Comparison of ENCODE assay signal across 8 cellular contexts in the genomic region with DNA sequence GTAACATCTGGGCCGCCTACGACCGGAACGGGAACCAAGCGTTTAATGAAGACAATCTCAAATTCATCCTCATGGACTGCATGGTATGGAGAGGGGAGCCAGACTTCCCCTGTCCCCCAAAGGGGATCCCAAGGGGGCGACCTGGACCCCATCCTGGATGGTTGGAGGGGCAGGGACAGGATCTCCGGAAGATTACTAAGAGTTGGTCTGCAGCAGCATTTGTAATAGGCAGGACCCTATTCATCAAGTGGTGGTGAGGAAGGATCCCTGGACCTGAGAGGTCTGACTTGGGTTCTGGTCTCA. TPM values are rescaled to one million over a fixed set of nuclear protein-coding genes. Genes with fewer than 3 reads are reported as not detected.
A peak's percentile ranks its signal among the peaks of the same experiment; 100 is the strongest.
DNase-seq lines count a peak whose midpoint lies in the region; ATAC-seq, FAIRE-seq and TF ChIP-seq lines count a peak whose summit lies in the region.

No MANE protein-coding gene starts in this region.

- H3K36me3 Mint-ChIP-seq in CD4-positive, alpha-beta T cell (ENCODE audit: low read depth): peaks cover 19% of the 10 kb centered on the region

- no peak for TF ChIP-seq CTCF in CD4-positive, alpha-beta T cell (IDR thresholded peaks at IDR 0.05)
- TF ChIP-seq CTCF in OCI-LY7 (conservative IDR thresholded peaks at IDR 0.05; ENCODE audit: low read length) (no peak), endothelial cell of umbilical vein (IDR thresholded peaks at IDR 0.05; ENCODE audit: extremely low read depth in 1 of 2, insufficient read depth in 1 of 2, low read depth in 1 of 2, low read length in 2 of 2) (no peak), osteoblast (IDR thresholded peaks at IDR 0.05; ENCODE audit: extremely low read depth, low read depth, low read length) (no peak)

- H3K79me2 ChIP-seq in OCI-LY7 (ENCODE audit: insufficient read depth, low read depth, low read length) (peaks cover 21% of the 10 kb centered on the region; the same call in 1 of the 2 replicates), endothelial cell of umbilical vein (ENCODE audit: control insufficient read depth, insufficient read depth, low read length) (peaks cover 19% of the 10 kb centered on the region), osteoblast (ENCODE audit: insufficient read depth, low read length) (peaks cover 33% of the 10 kb centered on the region)

- BruUV-seq in OCI-LY7 (replicated peaks; lab: Mats Ljungman, UMichigan) (no TSS peak), endothelial cell of umbilical vein (replicated peaks; lab: Mats Ljungman, UMichigan) (no TSS peak)

- ATAC-seq in CD4-positive, alpha-beta T cell (ENCODE audit: poor library complexity): no peak
- ATAC-seq in HG03025 (IDR thresholded peaks at IDR 0.05; ENCODE audit: low FRiP score, unreplicated experiment): no peak

- no peaks in the 10 kb centered on the region for H3K9me3 ChIP-seq in CD4-positive, alpha-beta T cell (ENCODE audit: control insufficient read depth, low read length)
- H3K9me3 ChIP-seq in OCI-LY7 (ENCODE audit: low read length) (no peaks in the 10 kb centered on the region), endothelial cell of umbilical vein (replicated peaks; ENCODE audit: control insufficient read depth, insufficient read depth, low read length) (no peaks in the 10 kb centered on the region), osteoblast (ENCODE audit: low read depth, low read length) (no peaks in the 10 kb centered on the region)

- dilution Hi-C loops in endothelial cell of umbilical vein (cut with MboI; ENCODE audit: extremely low pct_ligation_motif_present, low sequenced_read_pairs): no loop called here

- H4K20me1 ChIP-seq in OCI-LY7 (ENCODE audit: insufficient read depth, low read length) (no peaks in the 10 kb centered on the region), endothelial cell of umbilical vein (replicated peaks; ENCODE audit: control insufficient read depth, extremely low read depth, insufficient read depth, low read length) (no peaks in the 10 kb centered on the region), osteoblast (ENCODE audit: insufficient read depth, low read length) (peaks cover 10% of the 10 kb centered on the region)

- H3K4me2 ChIP-seq in OCI-LY7 (ENCODE audit: low read length): peak overlapping the region; percentile 95
- H3K4me2 ChIP-seq in endothelial cell of umbilical vein (ENCODE audit: insufficient read depth, low read length): peak overlapping the region; percentile 75
- peak overlapping the region; percentile 97 for H3K4me2 ChIP-seq in osteoblast (ENCODE audit: insufficient read depth, low read length)

- H3K27ac ChIP-seq in CD4-positive, alpha-beta T cell (ENCODE audit: low read depth, low read length): peak overlapping the region; percentile 82
- no peak overlapping the region for H3K27ac ChIP-seq in OCI-LY7 (ENCODE audit: low read depth, low read length, poor library complexity, severe bottlenecking)
- no peak overlapping the region for H3K27ac ChIP-seq in endothelial cell of umbilical vein (ENCODE audit: insufficient read depth, low read depth, low read length)
- H3K27ac ChIP-seq in osteoblast (ENCODE audit: low read depth, low read length): peak overlapping the region; percentile 75

- peak overlapping the region; percentile 89 for H3K27ac Mint-ChIP-seq in CD4-positive, alpha-beta T cell

- no peaks in the 10 kb centered on the region for H3K9me1 ChIP-seq in endothelial cell of umbilical vein (replicated peaks; ENCODE audit: control insufficient read depth, extremely low read depth, insufficient read depth, low read length)

- H3K9me3 Mint-ChIP-seq in CD4-positive, alpha-beta T cell: no peaks in the 10 kb centered on the region

- TF ChIP-seq POLR2A in endothelial cell of umbilical vein (IDR thresholded peaks at IDR 0.05; ENCODE audit: low read depth, low read length): no peak

- CTCF ChIA-PET in CD4-positive, alpha-beta T cell (lab: Charles Lee): interaction anchor here (1.0 kb wide), 1 partner anchor 11 kb away, joined by 3 read pairs; no protein-coding TSS in a partner anchor
- CTCF ChIA-PET in OCI-LY7 (lab: Charles Lee; ENCODE audit: unreplicated experiment): no interaction called here
- CTCF ChIA-PET in endothelial cell of umbilical vein (lab: Charles Lee): no interaction called here

- H2AFZ ChIP-seq in OCI-LY7 (ENCODE audit: low read length) (peak overlapping the region; percentile 59; the same call in 1 of the 2 replicates), endothelial cell of umbilical vein (ENCODE audit: low read depth, low read length) (peak overlapping the region; percentile 80), osteoblast (ENCODE audit: low read length) (peak overlapping the region; percentile 98)

- peak overlapping the region; percentile 81 for H3K4me3 ChIP-seq in OCI-LY7 (ENCODE audit: low read depth, low read length, poor library complexity, severe bottlenecking)
- peak overlapping the region; percentile 57 to 78 (median 74) for H3K4me3 ChIP-seq in endothelial cell of umbilical vein (replicated peaks in 1 of 3; ENCODE audit: insufficient read depth in 1 of 3, low read depth in 1 of 3, low read length in 3 of 3)
- H3K4me3 ChIP-seq in osteoblast (ENCODE audit: insufficient read depth, low read length): peak overlapping the region; percentile 99

- DNase-seq in CD4-positive, alpha-beta T cell: no peak
- no peak for DNase-seq in OCI-LY7 (ENCODE audit: low spot score)
- DNase-seq in endothelial cell of umbilical vein (ENCODE audit: low read depth, low spot score): no peak
- DNase-seq in osteoblast (ENCODE audit: insufficient read length, low spot score, missing footprints): no peak
- DNase-seq in ecto neural progenitor cell (ENCODE audit: low spot score): no peak
- DNase-seq in activated effector memory CD4-positive, alpha-beta T cell treated with Interleukin-2 at 50 U/mL for 16 hours: no peak
- no peak for DNase-seq in NCI-H2171 treated with DMSO at 0.1 percent for 48 hours (lab: John Stamatoyannopoulos, UW)

- H3K36me3 ChIP-seq in OCI-LY7 (ENCODE audit: insufficient read depth, low read length) (peaks cover 5% of the 10 kb centered on the region; the same call in 1 of the 2 replicates), endothelial cell of umbilical vein (ENCODE audit: control insufficient read depth in 2 of 2, extremely low read depth in 1 of 2, insufficient read depth in 2 of 2, low read length in 2 of 2) (peaks cover 0 to under 1% of the 10 kb centered on the region in 2 experiments), osteoblast (ENCODE audit: insufficient read depth, low read length) (peaks cover 15% of the 10 kb centered on the region)

- H3K27me3 Mint-ChIP-seq in CD4-positive, alpha-beta T cell: no peaks in the 10 kb centered on the region

- H3K4me1 ChIP-seq in OCI-LY7 (ENCODE audit: insufficient read depth, low read length, poor library complexity, severe bottlenecking) (peaks cover 21% of the 10 kb centered on the region), endothelial cell of umbilical vein (ENCODE audit: control insufficient read depth, extremely low read depth, insufficient read depth, low read length) (peaks cover 15% of the 10 kb centered on the region), osteoblast (ENCODE audit: insufficient read depth, low read length) (peaks cover 19% of the 10 kb centered on the region)

- H3K4me3 Mint-ChIP-seq in CD4-positive, alpha-beta T cell: peak overlapping the region; percentile 94

- peak overlapping the region; percentile 57 for H3K9ac ChIP-seq in endothelial cell of umbilical vein (replicated peaks; ENCODE audit: extremely low read depth, insufficient read depth, low read length)

- no peak for FAIRE-seq in endothelial cell of umbilical vein (lab: Jason Lieb, UNC)

- no peaks in the 10 kb centered on the region for H3K27me3 ChIP-seq in CD4-positive, alpha-beta T cell (ENCODE audit: control insufficient read depth, insufficient read depth, low read length)
- no peaks in the 10 kb centered on the region for H3K27me3 ChIP-seq in endothelial cell of umbilical vein (ENCODE audit: control insufficient read depth in 2 of 2, insufficient read depth in 2 of 2, low read length in 2 of 2)
- no peaks in the 10 kb centered on the region for H3K27me3 ChIP-seq in osteoblast (ENCODE audit: insufficient read depth, low read length)

- intact Hi-C loops in CD4-positive, alpha-beta T cell (cut with DNase I, micrococcal nuclease): loop anchor here (2.0 to 10.0 kb wide), 3 partner anchors 34 to 780 kb away; a partner anchor contains a TSS
- intact Hi-C loops in OCI-LY7 (cut with micrococcal nuclease; ENCODE audit: unreplicated experiment) (loop anchor here (2.0 kb wide), 2 partner anchors 34 to 120 kb away; a partner anchor contains a TSS), endothelial cell of umbilical vein (cut with micrococcal nuclease) (no loop called here)

- H3K4me1 Mint-ChIP-seq in CD4-positive, alpha-beta T cell (ENCODE audit: low read depth): peaks cover 40% of the 10 kb centered on the region

- POLR2A ChIA-PET in CD4-positive, alpha-beta T cell (lab: Charles Lee): no interaction called here
- POLR2A ChIA-PET in OCI-LY7 (lab: Charles Lee): no interaction called here
- POLR2A ChIA-PET in endothelial cell of umbilical vein (lab: Charles Lee): no interaction called here

- H3K9me2 ChIP-seq in OCI-LY7 (ENCODE audit: insufficient read depth, low read length): no peaks in the 10 kb centered on the region

RNA-seq across cellular contexts. Expression of a gene that starts 0.7 kb away (rescaled TPM):
- 1 to 10 TPM; 7.0 to 8.7 TPM for total RNA-seq in CD4-positive, alpha-beta T cell
- total RNA-seq in OCI-LY7 (2014; rRNA removed; shearing (Covaris generic)): 71.3 and 103 TPM in 2 replicates
- total RNA-seq in OCI-LY7 (2022) (52.1 and 55.2 TPM in 2 replicates), endothelial cell of umbilical vein (77.7 and 80.3 TPM in 2 replicates), osteoblast (36.6 and 40.1 TPM in 2 replicates)
- 136 and 145 TPM in 2 replicates for polyA plus RNA-seq in endothelial cell of umbilical vein
- polyA plus RNA-seq in endothelial cell of umbilical vein (2011; cell fraction: cytosol; rRNA removed): 127 and 134 TPM in 2 replicates
- polyA plus RNA-seq in endothelial cell of umbilical vein (2011; cell fraction: nucleus; rRNA removed): 26.3 and 33.6 TPM in 2 replicates
- polyA plus RNA-seq in endothelial cell of umbilical vein (2012): 80.8 and 89.4 TPM in 2 replicates
- 34.9 and 36.8 TPM in 2 replicates for polyA minus RNA-seq in endothelial cell of umbilical vein
- 31.1 TPM for polyA minus RNA-seq in endothelial cell of umbilical vein (2011; cell fraction: cytosol; rRNA and poly(A)+ RNA removed)
- 5.2 and 7.0 TPM in 2 replicates for polyA minus RNA-seq in endothelial cell of umbilical vein (2011; cell fraction: nucleus; rRNA and poly(A)+ RNA removed)

RNA-seq across cellular contexts. Expression of a gene that starts 1.7 kb away (rescaled TPM):
- 10 to 100 TPM; 10.6 to 11.9 TPM for total RNA-seq in CD4-positive, alpha-beta T cell
- total RNA-seq in OCI-LY7 (2014; rRNA removed; shearing (Covaris generic)): 20.8 and 33.2 TPM in 2 replicates
- total RNA-seq in OCI-LY7 (2022): 37.1 and 40.3 TPM in 2 replicates
- 48.1 and 50.8 TPM in 2 replicates for total RNA-seq in endothelial cell of umbilical vein
- 50.5 and 53.6 TPM in 2 replicates for polyA plus RNA-seq in endothelial cell of umbilical vein
- 35.4 and 37.2 TPM in 2 replicates for polyA plus RNA-seq in endothelial cell of umbilical vein (2011; cell fraction: cytosol; rRNA removed)
- 69.3 and 71.6 TPM in 2 replicates for polyA plus RNA-seq in endothelial cell of umbilical vein (2011; cell fraction: nucleus; rRNA removed)
- polyA plus RNA-seq in endothelial cell of umbilical vein (2012): 33.9 and 41.1 TPM in 2 replicates
- polyA minus RNA-seq in endothelial cell of umbilical vein: 56.5 and 63.4 TPM in 2 replicates
- polyA minus RNA-seq in endothelial cell of umbilical vein (2011; cell fraction: cytosol; rRNA and poly(A)+ RNA removed): 33.5 TPM
- 22.3 and 29.8 TPM in 2 replicates for polyA minus RNA-seq in endothelial cell of umbilical vein (2011; cell fraction: nucleus; rRNA and poly(A)+ RNA removed)
- total RNA-seq in osteoblast: 10.6 and 13.0 TPM in 2 replicates

RNA-seq across cellular contexts. Expression of a gene that starts 5.7 kb away (rescaled TPM):
- 1 to 10 TPM in 1 of 2 experiments, under 1 TPM in 1; 0.58 to 1.3 TPM for total RNA-seq in CD4-positive, alpha-beta T cell
- not detected in 2 replicates for total RNA-seq in OCI-LY7 (2014; rRNA removed; shearing (Covaris generic))
- total RNA-seq in OCI-LY7 (2022) (0.48 TPM in 1 of 2 replicates, not detected in the other), endothelial cell of umbilical vein (not detected in 2 replicates), osteoblast (not detected in 2 replicates)
- not detected in 2 replicates for polyA plus RNA-seq in endothelial cell of umbilical vein
- polyA plus RNA-seq in endothelial cell of umbilical vein (2011; cell fraction: cytosol; rRNA removed): not detected in 2 replicates
- not detected in 2 replicates for polyA plus RNA-seq in endothelial cell of umbilical vein (2011; cell fraction: nucleus; rRNA removed)
- not detected in 2 replicates for polyA plus RNA-seq in endothelial cell of umbilical vein (2012)
- 0.53 TPM in 1 of 2 replicates, not detected in the other for polyA minus RNA-seq in endothelial cell of umbilical vein
- not detected for polyA minus RNA-seq in endothelial cell of umbilical vein (2011; cell fraction: cytosol; rRNA and poly(A)+ RNA removed)
- polyA minus RNA-seq in endothelial cell of umbilical vein (2011; cell fraction: nucleus; rRNA and poly(A)+ RNA removed): not detected in 2 replicates

RNA-seq across cellular contexts. Expression of a gene that starts 27.0 kb away (rescaled TPM):
- total RNA-seq in CD4-positive, alpha-beta T cell: under 1 TPM; 0.27 to 0.36 TPM
- 4.5 and 5.3 TPM in 2 replicates for total RNA-seq in OCI-LY7 (2014; rRNA removed; shearing (Covaris generic))
- total RNA-seq in OCI-LY7 (2022) (5.3 and 5.5 TPM in 2 replicates), endothelial cell of umbilical vein (23.6 and 26.6 TPM in 2 replicates), osteoblast (0.88 and 1.1 TPM in 2 replicates)
- polyA plus RNA-seq in endothelial cell of umbilical vein: 20.2 and 22.0 TPM in 2 replicates
- 14.0 and 16.6 TPM in 2 replicates for polyA plus RNA-seq in endothelial cell of umbilical vein (2011; cell fraction: cytosol; rRNA removed)
- polyA plus RNA-seq in endothelial cell of umbilical vein (2011; cell fraction: nucleus; rRNA removed): 17.9 and 22.9 TPM in 2 replicates
- polyA plus RNA-seq in endothelial cell of umbilical vein (2012): 14.7 and 16.6 TPM in 2 replicates
- 26.8 and 30.9 TPM in 2 replicates for polyA minus RNA-seq in endothelial cell of umbilical vein
- polyA minus RNA-seq in endothelial cell of umbilical vein (2011; cell fraction: cytosol; rRNA and poly(A)+ RNA removed): 3.7 TPM
- 10.9 and 12.6 TPM in 2 replicates for polyA minus RNA-seq in endothelial cell of umbilical vein (2011; cell fraction: nucleus; rRNA and poly(A)+ RNA removed)

RNA-seq across cellular contexts. Expression of a gene that starts 34.5 kb away (rescaled TPM):
- 100 to 1,000 TPM; 223 to 225 TPM for total RNA-seq in CD4-positive, alpha-beta T cell
- 109 and 147 TPM in 2 replicates for total RNA-seq in OCI-LY7 (2014; rRNA removed; shearing (Covaris generic))
- total RNA-seq in OCI-LY7 (2022): 153 and 157 TPM in 2 replicates
- 339 and 362 TPM in 2 replicates for total RNA-seq in endothelial cell of umbilical vein
- polyA plus RNA-seq in endothelial cell of umbilical vein: 1,337 and 1,787 TPM in 2 replicates
- 1,307 and 1,533 TPM in 2 replicates for polyA plus RNA-seq in endothelial cell of umbilical vein (2011; cell fraction: cytosol; rRNA removed)
- polyA plus RNA-seq in endothelial cell of umbilical vein (2011; cell fraction: nucleus; rRNA removed): 531 and 557 TPM in 2 replicates
- 362 and 401 TPM in 2 replicates for polyA plus RNA-seq in endothelial cell of umbilical vein (2012)
- polyA minus RNA-seq in endothelial cell of umbilical vein: 780 and 932 TPM in 2 replicates
- 99.6 TPM for polyA minus RNA-seq in endothelial cell of umbilical vein (2011; cell fraction: cytosol; rRNA and poly(A)+ RNA removed)
- polyA minus RNA-seq in endothelial cell of umbilical vein (2011; cell fraction: nucleus; rRNA and poly(A)+ RNA removed): 84.7 and 121 TPM in 2 replicates
- 332 and 415 TPM in 2 replicates for total RNA-seq in osteoblast

Comparison
In these comparisons a context has a peak if more than half of its experiments do, and no peak if none do; other contexts are left out.
1. H3K27ac ChIP-seq: peak in CD4-positive, alpha-beta T cell (single experiment) and osteoblast (single experiment); none in OCI-LY7 (single experiment) and endothelial cell of umbilical vein (single experiment).
2. Peak in every context shown above with its lines, with median percentiles within 50 percentile points of each other: H2AFZ ChIP-seq, H3K4me2 ChIP-seq and H3K4me3 ChIP-seq.